ENCODE assay signal across 12 cellular contexts in genomic region chr11:34345991-34346480, GRCh38. TPM values are rescaled to one million over a fixed set of nuclear protein-coding genes. Genes with fewer than 3 reads are reported as not detected.
A peak's percentile ranks its signal among the peaks of the same experiment; 100 is the strongest.
DNase-seq lines count a peak whose midpoint lies in the region; ATAC-seq and TF ChIP-seq lines count a peak whose summit lies in the region.
"Had no signal": no experiment of that assay in that cellular context is flagged by ENCODE, and none has a peak within 500 bp of the region (broad histone marks: within the 10 kb centered on the region; RNA-seq: fewer than 3 reads in every experiment).

No MANE protein-coding gene starts in this region.

- peak overlapping the region; percentile 28 to 79 (median 69) for H3K4me2 ChIP-seq in BLaER1 treated with 17β-estradiol and CSF1 and Interleukin-3, amounts not matched to agents 10 nM and 100 nM

- H3K27ac ChIP-seq in BLaER1 treated with 17β-estradiol and CSF1 and Interleukin-3, amounts not matched to agents 10 nM and 100 nM = peak overlapping the region in 4 of 11 experiments; percentile 20 to 47 (median 36); a peak in 7 of 22 replicates
- peak overlapping the region; percentile 88 for H3K27ac ChIP-seq in RWPE2 (ENCODE audit: poor library complexity, severe bottlenecking)

- no peaks in the 10 kb centered on the region for H3K36me3 Mint-ChIP-seq in glutamatergic neuron (ENCODE audit: unreplicated experiment)
- H3K36me3 Mint-ChIP-seq in type B pancreatic cell = peaks cover 9% of the 10 kb centered on the region
- H3K36me3 Mint-ChIP-seq: activated naive CD8-positive, alpha-beta T cell had no signal

- H3K4me1 Mint-ChIP-seq in glutamatergic neuron (ENCODE audit: low read depth, unreplicated experiment) (peaks cover 16% of the 10 kb centered on the region), type B pancreatic cell (ENCODE audit: unreplicated experiment) (peaks cover 56% of the 10 kb centered on the region)

- ATAC-seq in RWPE2 (ENCODE audit: low read depth) = no peak

- no peaks in the 10 kb centered on the region for H3K27me3 ChIP-seq in BLaER1 treated with 17β-estradiol and CSF1 and Interleukin-3, amounts not matched to agents 10 nM and 100 nM
- H3K27me3 ChIP-seq in RWPE2 (ENCODE audit: insufficient read depth, poor library complexity, severe bottlenecking) = no peaks in the 10 kb centered on the region

- no peaks in the 10 kb centered on the region for H3K9me3 ChIP-seq in BLaER1 treated with 17β-estradiol and CSF1 and Interleukin-3, amounts not matched to agents 10 nM and 100 nM (replicated peaks in 1 of 11)
- no peaks in the 10 kb centered on the region for H3K9me3 ChIP-seq in RWPE2 (ENCODE audit: severe bottlenecking)

- peaks cover 0 to 36% (median 0%) of the 10 kb centered on the region in 11 experiments; a peak in 5 of 22 replicates for H4K20me1 ChIP-seq in BLaER1 treated with 17β-estradiol and CSF1 and Interleukin-3, amounts not matched to agents 10 nM and 100 nM

- peak overlapping the region in 3 of 11 experiments; percentile 7 to 42 (median 38); a peak in 3 of 22 replicates for H3K9ac ChIP-seq in BLaER1 treated with 17β-estradiol and CSF1 and Interleukin-3, amounts not matched to agents 10 nM and 100 nM

- DNase-seq in RWPE2 (ENCODE audit: low spot score) = no peak
- DNase-seq in glutamatergic neuron = peak; percentile 27
- DNase-seq in putamen (ENCODE audit: low spot score) = peak; percentile 27
- no peak for DNase-seq in NCI-H2081 treated with DMSO at 0.1 percent for 48 hours (lab: John Stamatoyannopoulos, UW)
- no peak for DNase-seq in CD1c-positive myeloid dendritic cell (ENCODE audit: extremely low spot score)
- DNase-seq in activated CD8-positive, alpha-beta memory T cell treated with anti-CD3 and anti-CD28 coated beads, Interleukin-2, amount 50 U/mL, for 48 hours = no peak
- DNase-seq in type B pancreatic cell (ENCODE audit: extremely low spot score, unreplicated experiment) = no peak
- DNase-seq: activated CD4-positive, alpha-beta memory T cell treated with anti-CD3 and anti-CD28 coated beads, Interleukin-2, amount 10 ng/mL, durations not matched to agents 7 days and 5 days; endodermal cell; occipital lobe had no signal

- peaks cover 5% of the 10 kb centered on the region for H3K27me3 Mint-ChIP-seq in glutamatergic neuron (ENCODE audit: unreplicated experiment)
- no peaks in the 10 kb centered on the region for H3K27me3 Mint-ChIP-seq in type B pancreatic cell
- H3K27me3 Mint-ChIP-seq: activated CD4-positive, alpha-beta memory T cell treated with anti-CD3 and anti-CD28 coated beads, Interleukin-2, amount 10 ng/mL, durations not matched to agents 7 days and 5 days had no signal

- 0 out of 22 replicates have a peak, but pooled peaks cover 0 to 1% (median 0%) of the 10 kb centered on the region in 11 experiments for H3K36me3 ChIP-seq in BLaER1 treated with 17β-estradiol and CSF1 and Interleukin-3, amounts not matched to agents 10 nM and 100 nM
- H3K36me3 ChIP-seq in RWPE2 (ENCODE audit: low read depth) = no peaks in the 10 kb centered on the region

- H3K27ac Mint-ChIP-seq in glutamatergic neuron (ENCODE audit: unreplicated experiment) (no peak overlapping the region), type B pancreatic cell (no peak overlapping the region)
- H3K27ac Mint-ChIP-seq: activated CD4-positive, alpha-beta memory T cell treated with anti-CD3 and anti-CD28 coated beads, Interleukin-2, amount 10 ng/mL, durations not matched to agents 7 days and 5 days; activated naive CD8-positive, alpha-beta T cell; endodermal cell had no signal

- H3K9me3 Mint-ChIP-seq in glutamatergic neuron (ENCODE audit: unreplicated experiment) (peaks cover 2% of the 10 kb centered on the region), type B pancreatic cell (peaks cover 10% of the 10 kb centered on the region)
- H3K9me3 Mint-ChIP-seq: activated CD4-positive, alpha-beta memory T cell treated with anti-CD3 and anti-CD28 coated beads, Interleukin-2, amount 10 ng/mL, durations not matched to agents 7 days and 5 days; endodermal cell had no signal

- no peak overlapping the region for H3K4me3 ChIP-seq in BLaER1 treated with 17β-estradiol and CSF1 and Interleukin-3, amounts not matched to agents 10 nM and 100 nM
- no peak overlapping the region for H3K4me3 ChIP-seq in RWPE2 (ENCODE audit: severe bottlenecking)

- no peak for TF ChIP-seq CTCF in RWPE2 (IDR thresholded peaks at IDR 0.05; ENCODE audit: poor library complexity, severe bottlenecking)
- no peak for TF ChIP-seq CTCF in glutamatergic neuron (IDR thresholded peaks at IDR 0.05; ENCODE audit: partially characterized antibody, unreplicated experiment)
- no peak for TF ChIP-seq CTCF in type B pancreatic cell (conservative IDR thresholded peaks at IDR 0.05)

- H3K4me3 Mint-ChIP-seq in glutamatergic neuron (ENCODE audit: unreplicated experiment) (no peak overlapping the region), type B pancreatic cell (no peak overlapping the region)
- H3K4me3 Mint-ChIP-seq: activated CD4-positive, alpha-beta memory T cell treated with anti-CD3 and anti-CD28 coated beads, Interleukin-2, amount 10 ng/mL, durations not matched to agents 7 days and 5 days; activated naive CD8-positive, alpha-beta T cell; endodermal cell had no signal

- H3K4me1 ChIP-seq in BLaER1 treated with 17β-estradiol and CSF1 and Interleukin-3, amounts not matched to agents 10 nM and 100 nM = peaks cover 22 to 47% (median 39%) of the 10 kb centered on the region in 10 experiments
- peaks cover 42% of the 10 kb centered on the region for H3K4me1 ChIP-seq in RWPE2 (ENCODE audit: insufficient read depth, poor library complexity, severe bottlenecking)

RNA-seq across cellular contexts. Expression of gene ABTB2, which starts 11.8 kb away (rescaled TPM):
- 9.3 TPM for total RNA-seq in glutamatergic neuron (ENCODE audit: unreplicated experiment)
- total RNA-seq in type B pancreatic cell (ENCODE audit: low replicate concordance) = 9.0 and 13.5 TPM in 2 replicates

Comparison
In these comparisons a context has a peak if more than half of its experiments do, and no peak if none do; other contexts are left out.
1. DNase-seq: peak in glutamatergic neuron (single experiment) and putamen (single experiment); none in RWPE2 (single experiment), NCI-H2081 treated with DMSO at 0.1 percent for 48 hours (single experiment), CD1c-positive myeloid dendritic cell (single experiment), activated CD8-positive, alpha-beta memory T cell treated with anti-CD3 and anti-CD28 coated beads, Interleukin-2, amount 50 U/mL, for 48 hours (single experiment) and type B pancreatic cell (single experiment).